Comparison of ENCODE assay signal across 9 cellular contexts in the genomic region with DNA sequence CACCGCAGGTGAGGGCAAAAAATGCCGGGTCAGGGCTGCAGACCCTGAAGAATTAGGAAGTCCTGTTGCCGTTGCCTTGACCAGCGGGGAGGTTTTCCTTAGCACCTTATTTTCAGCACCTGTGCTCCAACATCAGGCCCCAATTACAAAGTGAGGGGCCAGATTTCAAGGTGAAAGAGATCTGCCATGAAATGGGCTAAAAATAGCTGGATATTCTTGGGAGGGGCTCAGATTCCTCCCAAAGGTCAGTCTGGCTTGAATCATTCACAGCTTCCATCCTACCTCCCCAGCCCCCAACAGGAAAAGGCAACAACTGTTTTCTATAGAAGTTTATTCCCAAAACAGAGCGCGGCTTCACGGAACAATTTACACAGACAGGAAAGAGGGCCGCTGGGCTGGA. TPM values are rescaled to one million over a fixed set of nuclear protein-coding genes. Genes with fewer than 3 reads are reported as not detected.
A peak's percentile ranks its signal among the peaks of the same experiment; 100 is the strongest.
DNase-seq lines count a peak whose midpoint lies in the region; TF ChIP-seq lines count a peak whose summit lies in the region.
"Had no signal": no experiment of that assay in that cellular context is flagged by ENCODE, and none has a peak within 500 bp of the region (broad histone marks: within the 10 kb centered on the region; RNA-seq: fewer than 3 reads in every experiment).

No MANE protein-coding gene starts in this region.

- no peaks in the 10 kb centered on the region for H3K27me3 Mint-ChIP-seq in activated T-cell treated with anti-CD3 and anti-CD28 coated beads, Interleukin-2, amount 50 U/mL, for 24 hours

- H3K9me3 ChIP-seq in liver (ENCODE audit: control insufficient read depth in 4 of 4, low read length in 3 of 4) (no peaks in the 10 kb centered on the region), thymus (ENCODE audit: control insufficient read depth) (no peaks in the 10 kb centered on the region)

- no peak overlapping the region for H3K9ac ChIP-seq in liver (ENCODE audit: low read depth in 1 of 2, low read length in 2 of 2)

- TF ChIP-seq CTCF in astrocyte of the spinal cord (IDR thresholded peaks at IDR 0.05; ENCODE audit: low read depth, low read length) (no peak), liver (IDR thresholded peaks at IDR 0.05; ENCODE audit: low read depth, low read length, missing input control) (no peak)

- H3K4me1 Mint-ChIP-seq in activated T-cell treated with anti-CD3 and anti-CD28 coated beads, Interleukin-2, amount 50 U/mL, for 24 hours (ENCODE audit: low read depth): peaks cover 23% of the 10 kb centered on the region

- H3K9me3 Mint-ChIP-seq in activated T-cell treated with anti-CD3 and anti-CD28 coated beads, Interleukin-2, amount 50 U/mL, for 24 hours: no peaks in the 10 kb centered on the region

- in situ Hi-C loops in astrocyte of the spinal cord (cut with HindIII; ENCODE audit: low sequenced_read_pairs): no loop called here

- no peak overlapping the region for H3K27ac Mint-ChIP-seq in activated T-cell treated with anti-CD3 and anti-CD28 coated beads, Interleukin-2, amount 50 U/mL, for 24 hours

- 54% methylated on average over 8 of the region's 8 CpGs for WGBS in liver
- 40% methylated on average over 8 of the region's 8 CpGs for WGBS in thymus

- peaks cover 32% of the 10 kb centered on the region for H3K36me3 Mint-ChIP-seq in activated T-cell treated with anti-CD3 and anti-CD28 coated beads, Interleukin-2, amount 50 U/mL, for 24 hours (ENCODE audit: low read depth)

- H3K27ac ChIP-seq in liver (ENCODE audit: low read depth in 1 of 2, low read length in 2 of 2) (no peak overlapping the region), thymus (ENCODE audit: low read depth) (no peak overlapping the region)

- H3K4me3 ChIP-seq in astrocyte of the spinal cord (ENCODE audit: low read depth, low read length) (peak overlapping the region; percentile 81), liver (ENCODE audit: low read depth in 1 of 3, low read length in 3 of 3) (peak overlapping the region in 2 of 3 donors; percentile 74 to 84), thymus (ENCODE audit: low read length) (peak overlapping the region; percentile 70)

- H3K36me3 ChIP-seq in liver (ENCODE audit: control insufficient read depth in 4 of 4, insufficient read depth in 3 of 4, low read depth in 1 of 4, low read length in 3 of 4) (peaks cover 0 to 6% (median 1%) of the 10 kb centered on the region in 4 donors), thymus (ENCODE audit: control insufficient read depth, insufficient read depth) (peaks cover 8% of the 10 kb centered on the region)

- no peaks in the 10 kb centered on the region for H3K27me3 ChIP-seq in liver (ENCODE audit: control insufficient read depth in 4 of 4, insufficient read depth in 4 of 4, low read length in 3 of 4)
- H3K27me3 ChIP-seq in thymus (ENCODE audit: control insufficient read depth, insufficient read depth): no peaks in the 10 kb centered on the region

- no peak for TF ChIP-seq RAD21 in liver (IDR thresholded peaks at IDR 0.05)

- H3K4me3 Mint-ChIP-seq in activated T-cell treated with anti-CD3 and anti-CD28 coated beads, Interleukin-2, amount 50 U/mL, for 24 hours: peak overlapping the region; percentile 86

- peaks cover 5 to 28% (median 16%) of the 10 kb centered on the region in 4 donors for H3K4me1 ChIP-seq in liver (ENCODE audit: control insufficient read depth in 4 of 4, insufficient read depth in 4 of 4, low read length in 3 of 4)
- H3K4me1 ChIP-seq in thymus (ENCODE audit: control insufficient read depth, insufficient read depth, low read length): no peaks in the 10 kb centered on the region

- no peak for DNase-seq in activated T-cell treated with anti-CD3 and anti-CD28 coated beads, Interleukin-2, amount 50 U/mL, for 24 hours
- DNase-seq in activated T-cell treated with anti-CD3 and anti-CD28 coated beads for 4 hours (no peak), astrocyte of the spinal cord (ENCODE audit: low read depth, low spot score) (no peak), NCI-H446 (lab: John Stamatoyannopoulos, UW) (no peak), activated gamma-delta T cell (lab: John Stamatoyannopoulos, UW) (no peak)
- DNase-seq in effector CD8-positive, alpha-beta T cell (lab: John Stamatoyannopoulos, UW): no peak

TF ChIP-seq in liver, 16 proteins besides CTCF, POLR2A, EP300 and RAD21:
- no peak for TF ChIP-seq EGR1 (IDR thresholded peaks at IDR 0.05; ENCODE audit: low read depth in 2 of 2)
- TF ChIP-seq, protein P1, sequence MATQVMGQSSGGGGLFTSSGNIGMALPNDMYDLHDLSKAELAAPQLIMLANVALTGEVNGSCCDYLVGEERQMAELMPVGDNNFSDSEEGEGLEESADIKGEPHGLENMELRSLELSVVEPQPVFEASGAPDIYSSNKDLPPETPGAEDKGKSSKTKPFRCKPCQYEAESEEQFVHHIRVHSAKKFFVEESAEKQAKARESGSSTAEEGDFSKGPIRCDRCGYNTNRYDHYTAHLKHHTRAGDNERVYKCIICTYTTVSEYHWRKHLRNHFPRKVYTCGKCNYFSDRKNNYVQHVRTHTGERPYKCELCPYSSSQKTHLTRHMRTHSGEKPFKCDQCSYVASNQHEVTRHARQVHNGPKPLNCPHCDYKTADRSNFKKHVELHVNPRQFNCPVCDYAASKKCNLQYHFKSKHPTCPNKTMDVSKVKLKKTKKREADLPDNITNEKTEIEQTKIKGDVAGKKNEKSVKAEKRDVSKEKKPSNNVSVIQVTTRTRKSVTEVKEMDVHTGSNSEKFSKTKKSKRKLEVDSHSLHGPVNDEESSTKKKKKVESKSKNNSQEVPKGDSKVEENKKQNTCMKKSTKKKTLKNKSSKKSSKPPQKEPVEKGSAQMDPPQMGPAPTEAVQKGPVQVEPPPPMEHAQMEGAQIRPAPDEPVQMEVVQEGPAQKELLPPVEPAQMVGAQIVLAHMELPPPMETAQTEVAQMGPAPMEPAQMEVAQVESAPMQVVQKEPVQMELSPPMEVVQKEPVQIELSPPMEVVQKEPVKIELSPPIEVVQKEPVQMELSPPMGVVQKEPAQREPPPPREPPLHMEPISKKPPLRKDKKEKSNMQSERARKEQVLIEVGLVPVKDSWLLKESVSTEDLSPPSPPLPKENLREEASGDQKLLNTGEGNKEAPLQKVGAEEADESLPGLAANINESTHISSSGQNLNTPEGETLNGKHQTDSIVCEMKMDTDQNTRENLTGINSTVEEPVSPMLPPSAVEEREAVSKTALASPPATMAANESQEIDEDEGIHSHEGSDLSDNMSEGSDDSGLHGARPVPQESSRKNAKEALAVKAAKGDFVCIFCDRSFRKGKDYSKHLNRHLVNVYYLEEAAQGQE (IDR thresholded peaks at IDR 0.05): no peak
- TF ChIP-seq, protein P2, sequence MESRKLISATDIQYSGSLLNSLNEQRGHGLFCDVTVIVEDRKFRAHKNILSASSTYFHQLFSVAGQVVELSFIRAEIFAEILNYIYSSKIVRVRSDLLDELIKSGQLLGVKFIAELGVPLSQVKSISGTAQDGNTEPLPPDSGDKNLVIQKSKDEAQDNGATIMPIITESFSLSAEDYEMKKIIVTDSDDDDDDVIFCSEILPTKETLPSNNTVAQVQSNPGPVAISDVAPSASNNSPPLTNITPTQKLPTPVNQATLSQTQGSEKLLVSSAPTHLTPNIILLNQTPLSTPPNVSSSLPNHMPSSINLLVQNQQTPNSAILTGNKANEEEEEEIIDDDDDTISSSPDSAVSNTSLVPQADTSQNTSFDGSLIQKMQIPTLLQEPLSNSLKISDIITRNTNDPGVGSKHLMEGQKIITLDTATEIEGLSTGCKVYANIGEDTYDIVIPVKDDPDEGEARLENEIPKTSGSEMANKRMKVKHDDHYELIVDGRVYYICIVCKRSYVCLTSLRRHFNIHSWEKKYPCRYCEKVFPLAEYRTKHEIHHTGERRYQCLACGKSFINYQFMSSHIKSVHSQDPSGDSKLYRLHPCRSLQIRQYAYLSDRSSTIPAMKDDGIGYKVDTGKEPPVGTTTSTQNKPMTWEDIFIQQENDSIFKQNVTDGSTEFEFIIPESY (IDR thresholded peaks at IDR 0.05): no peak
- no peak for TF ChIP-seq YY1 (IDR thresholded peaks at IDR 0.05)
- TF ChIP-seq SP1 (IDR thresholded peaks at IDR 0.05): no peak
- no peak for TF ChIP-seq GABPA (IDR thresholded peaks at IDR 0.05 in 1 of 2, conservative IDR thresholded peaks at IDR 0.05 in 1 of 2)
- TF ChIP-seq JUND (IDR thresholded peaks at IDR 0.05): no peak
- no peak for TF ChIP-seq RXRA (IDR thresholded peaks at IDR 0.05)
- no peak for TF ChIP-seq HNF4A (conservative IDR thresholded peaks at IDR 0.05)
- no peak for TF ChIP-seq FOXA1 (IDR thresholded peaks at IDR 0.05)
- TF ChIP-seq, protein P3, sequence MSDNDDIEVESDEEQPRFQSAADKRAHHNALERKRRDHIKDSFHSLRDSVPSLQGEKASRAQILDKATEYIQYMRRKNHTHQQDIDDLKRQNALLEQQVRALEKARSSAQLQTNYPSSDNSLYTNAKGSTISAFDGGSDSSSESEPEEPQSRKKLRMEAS (IDR thresholded peaks at IDR 0.05): no peak
- TF ChIP-seq FOXA2 (IDR thresholded peaks at IDR 0.05): no peak
- no peak for TF ChIP-seq HNF4G (IDR thresholded peaks at IDR 0.05)
- TF ChIP-seq NR2F2 (IDR thresholded peaks at IDR 0.05): no peak
- no peak for TF ChIP-seq TAF1 (conservative IDR thresholded peaks at IDR 0.05)
- TF ChIP-seq, protein P4, sequence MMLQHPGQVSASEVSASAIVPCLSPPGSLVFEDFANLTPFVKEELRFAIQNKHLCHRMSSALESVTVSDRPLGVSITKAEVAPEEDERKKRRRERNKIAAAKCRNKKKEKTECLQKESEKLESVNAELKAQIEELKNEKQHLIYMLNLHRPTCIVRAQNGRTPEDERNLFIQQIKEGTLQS (IDR thresholded peaks at IDR 0.05): no peak
TF ChIP-seq in liver: peak in this region for 0.

RNA-seq across cellular contexts. Expression of a gene that starts 0.9 kb away (rescaled TPM):
- 10 to 100 TPM in 1 of 2 donors, 1 to 10 TPM in 1; 7.5 to 13.1 TPM for total RNA-seq in liver
- polyA plus RNA-seq in liver (1 to 10 TPM; 4.4 to 5.1 TPM), thymus (24.7 TPM)

RNA-seq across cellular contexts. Expression of a gene that starts 14.6 kb away (rescaled TPM):
- not detected for total RNA-seq in liver
- polyA plus RNA-seq in liver: not detected
- polyA plus RNA-seq in thymus: 0.23 TPM
- polyA plus RNA-seq: adipose tissue had no signal

RNA-seq across cellular contexts. Expression of a gene that starts 26.5 kb away (rescaled TPM):
- total RNA-seq in liver: under 1 TPM; 0.33 to 0.37 TPM
- polyA plus RNA-seq in liver (under 1 TPM; 0.16 to 0.18 TPM), thymus (1.4 TPM)

RNA-seq across cellular contexts. Expression of a gene that starts 26.7 kb away (rescaled TPM):
- 100 to 1,000 TPM; 153 to 373 TPM for total RNA-seq in liver
- 100 to 1,000 TPM; 275 to 304 TPM for polyA plus RNA-seq in liver
- polyA plus RNA-seq in thymus: 108 TPM

RNA-seq across cellular contexts. Expression of a gene that starts 41.0 kb away (rescaled TPM):
- total RNA-seq in liver: under 1 TPM; 0.37 to 0.84 TPM
- polyA plus RNA-seq in liver (under 1 TPM; 0.24 to 0.43 TPM), thymus (273 TPM)
